12 cellular contexts compared by ENCODE assay signal in genomic region chr20:53753880-53754459, GRCh38.
DNase-seq lines count a peak whose midpoint lies in the region; ATAC-seq, FAIRE-seq and TF ChIP-seq lines count a peak whose summit lies in the region.
"Had no signal": no experiment of that assay in that cellular context is flagged by ENCODE, and none has a peak within 500 bp of the region (broad histone marks: within the 10 kb centered on the region; RNA-seq: fewer than 3 reads in every experiment).

No MANE protein-coding gene starts in this region.

- H3K27ac Mint-ChIP-seq in activated CD4-positive, alpha-beta memory T cell treated with anti-CD3 and anti-CD28 coated beads for 36 hours, result peak overlapping the region; percentile 72

- H3K79me2 ChIP-seq in HCT116 (ENCODE audit: insufficient read depth, low read length) (no peaks in the 10 kb centered on the region), mesendoderm (ENCODE audit: control insufficient read depth, insufficient read depth, low read length) (no peaks in the 10 kb centered on the region)

- H3K4me3 ChIP-seq in A549 (no peak overlapping the region), HCT116 (replicated peaks in 1 of 2; ENCODE audit: low read depth in 1 of 2, low read length in 2 of 2) (peak overlapping the region in 1 of 2 experiments; percentile 55; a peak in 2 of 4 replicates), mesendoderm (ENCODE audit: low read length) (no peak overlapping the region)

- TF ChIP-seq RAD21 in A549 (conservative IDR thresholded peaks at IDR 0.05 in 1 of 2, IDR thresholded peaks at IDR 0.05 in 1 of 2), result no peak
- TF ChIP-seq RAD21 in HCT116 (IDR thresholded peaks at IDR 0.05; ENCODE audit: low read depth), result no peak

- no peak overlapping the region for H4K8ac ChIP-seq in mesendoderm (ENCODE audit: low read depth, low read length)

- DNase-seq in A549 (ENCODE audit: low read depth in 1 of 2, low spot score in 1 of 2), result no peak
- no peak for DNase-seq in HCT116 (ENCODE audit: low read depth, low spot score)
- no peak for DNase-seq in activated CD4-positive, alpha-beta memory T cell treated with anti-CD3 and anti-CD28 coated beads for 36 hours
- DNase-seq in mesendoderm, result no peak
- no peak for DNase-seq in retina
- DNase-seq: NCI-H774 had no signal

- peak overlapping the region; percentile 96 for H2AFZ ChIP-seq in HCT116 (ENCODE audit: low read depth, low read length, poor library complexity, severe bottlenecking)

- TF ChIP-seq POLR2A in A549 (IDR thresholded peaks at IDR 0.05; ENCODE audit: low read length) (no peak), HCT116 (IDR thresholded peaks at IDR 0.05; ENCODE audit: borderline replicate concordance, extremely low read depth, insufficient read depth, insufficient read length) (no peak)

- H4K20me1 ChIP-seq in HCT116 (ENCODE audit: insufficient read depth), result no peaks in the 10 kb centered on the region

- no peaks in the 10 kb centered on the region for H3K9me3 ChIP-seq in A549
- no peaks in the 10 kb centered on the region for H3K9me3 ChIP-seq in HCT116 (ENCODE audit: control insufficient read depth in 1 of 2, insufficient read depth in 1 of 2, low read depth in 1 of 2, low read length in 2 of 2)
- H3K9me3 ChIP-seq: adrenal gland had no signal

- no peak for TF ChIP-seq EP300 in A549 (IDR thresholded peaks at IDR 0.05)

- H3K4me1 Mint-ChIP-seq in activated CD4-positive, alpha-beta memory T cell treated with anti-CD3 and anti-CD28 coated beads for 36 hours (ENCODE audit: low read depth), result peaks cover 60% of the 10 kb centered on the region

- no peak for FAIRE-seq in A549 (lab: Jason Lieb, UNC)
- FAIRE-seq: endometrium had no signal

- CTCF ChIA-PET in A549 (lab: Yijun Ruan, JAX), result interaction anchor here (1.0 to 2.5 kb wide), 7 partner anchors 10 to 186 kb away, joined by 3 to 11 read pairs (median 4); no protein-coding TSS in a partner anchor
- CTCF ChIA-PET in HCT116 (lab: Charles Lee), result interaction anchor here (1.0 kb wide), 1 partner anchor 186 kb away, joined by 3 read pairs; no protein-coding TSS in a partner anchor
- CTCF ChIA-PET in activated CD4-positive, alpha-beta memory T cell treated with anti-CD3 and anti-CD28 coated beads for 36 hours (lab: Charles Lee), result interaction anchor here (1.0 to 1.6 kb wide), 4 partner anchors 18 to 186 kb away, joined by 3 to 5 read pairs (median 4); no protein-coding TSS in a partner anchor

- H3K23ac ChIP-seq in mesendoderm (ENCODE audit: low read length), result no peak overlapping the region

- H3K56ac ChIP-seq in mesendoderm (ENCODE audit: low read length), result no peak overlapping the region

- POLR2A ChIA-PET in A549 (lab: Yijun Ruan, JAX) (interaction anchor here (0.9 to 3.2 kb wide), 19 partner anchors 10 to 186 kb away, joined by 3 to 34 read pairs (median 5); partner anchors contain the start of gene ZNF217), HCT116 (lab: Charles Lee) (interaction anchor here (0.7 to 3.8 kb wide), 6 partner anchors 27 to 186 kb away, joined by 3 to 28 read pairs (median 4); no protein-coding TSS in a partner anchor)
- POLR2A ChIA-PET in activated CD4-positive, alpha-beta memory T cell treated with anti-CD3 and anti-CD28 coated beads for 36 hours (lab: Charles Lee), result interaction anchor here (0.8 to 1.2 kb wide), 2 partner anchors 171 to 1364 kb away, joined by 3 to 4 read pairs; no protein-coding TSS in a partner anchor

- peak overlapping the region; percentile 86 for H3K27ac ChIP-seq in A549
- H3K27ac ChIP-seq in HCT116 (ENCODE audit: low read depth, low read length), result peak overlapping the region; percentile 81; the same call in 1 of the 2 replicates
- H3K27ac ChIP-seq in mesendoderm (ENCODE audit: low read depth, low read length), result peak overlapping the region; percentile 11
- H3K27ac ChIP-seq: adrenal gland, C4-2B had no signal

- RAD21 ChIA-PET in HCT116 (lab: Charles Lee; ENCODE audit: low non-redundant PET in 1 of 2, low total read pairs in 2 of 2, uncharacterized antibody in 2 of 2, unreplicated experiment in 2 of 2), result interaction anchor here in 1 of 2 experiments (0.7 kb wide), 1 partner anchor 133 kb away, joined by 3 read pairs; no protein-coding TSS in a partner anchor

- H3K4me2 ChIP-seq in A549, result peak overlapping the region; percentile 91
- H3K4me2 ChIP-seq in HCT116 (ENCODE audit: low read length), result peak overlapping the region; percentile 93
- H3K4me2 ChIP-seq in mesendoderm (ENCODE audit: low read length), result no peak overlapping the region

- no peaks in the 10 kb centered on the region for H3K27me3 ChIP-seq in HCT116 (ENCODE audit: insufficient read depth, low read length)
- H3K27me3 ChIP-seq in mesendoderm (ENCODE audit: insufficient read depth, low read length, poor library complexity), result no peaks in the 10 kb centered on the region
- H3K27me3 ChIP-seq: adrenal gland had no signal

- H2BK120ac ChIP-seq in mesendoderm (ENCODE audit: low read depth, low read length), result no peak overlapping the region

- H3K4me1 ChIP-seq in A549 (peaks cover 50% of the 10 kb centered on the region), HCT116 (ENCODE audit: control insufficient read depth in 1 of 2, insufficient read depth in 2 of 2, low read length in 2 of 2) (peaks cover 33 to 53% of the 10 kb centered on the region in 2 experiments), mesendoderm (ENCODE audit: control insufficient read depth, low read depth, low read length) (peaks cover 2% of the 10 kb centered on the region)

- peak overlapping the region; percentile 5 for H3K4me3 Mint-ChIP-seq in activated CD4-positive, alpha-beta memory T cell treated with anti-CD3 and anti-CD28 coated beads for 36 hours

- H2BK15ac ChIP-seq in mesendoderm (replicated peaks; ENCODE audit: low read depth), result no peak overlapping the region

- no TSS peak for BruUV-seq in HCT116 (replicated peaks; lab: Mats Ljungman, UMichigan)

- H3K9me3 Mint-ChIP-seq in activated CD4-positive, alpha-beta memory T cell treated with anti-CD3 and anti-CD28 coated beads for 36 hours, result no peaks in the 10 kb centered on the region

- intact Hi-C loops in HCT116 (cut with micrococcal nuclease), result no loop called here
- intact Hi-C loops in activated CD4-positive, alpha-beta memory T cell treated with anti-CD3 and anti-CD28 coated beads for 36 hours (cut with micrococcal nuclease), result loop anchor here (2.0 to 5.0 kb wide), 2 partner anchors 163 to 175 kb away; no protein-coding TSS in a partner anchor

- H3K36me3 Mint-ChIP-seq in activated CD4-positive, alpha-beta memory T cell treated with anti-CD3 and anti-CD28 coated beads for 36 hours, result no peaks in the 10 kb centered on the region

- 44% methylated on average over 2 of the region's 2 CpGs for WGBS in A549 (ENCODE audit: missing lambda C conversion rate)
- no CpG with 5 or more reads among the region's 2 CpGs for WGBS in mesendoderm (ENCODE audit: extremely low coverage, insufficient coverage, low lambda C conversion rate)

- H3K36me3 ChIP-seq in HCT116 (ENCODE audit: control insufficient read depth in 1 of 2, insufficient read depth in 2 of 2, low read length in 2 of 2) (no peaks in the 10 kb centered on the region), mesendoderm (ENCODE audit: control insufficient read depth, insufficient read depth, low read length) (no peaks in the 10 kb centered on the region)
- H3K36me3 ChIP-seq: adrenal gland had no signal

- peak overlapping the region; percentile 96 for H3K18ac ChIP-seq in mesendoderm (ENCODE audit: low read length)

- no peaks in the 10 kb centered on the region for H3K27me3 Mint-ChIP-seq in activated CD4-positive, alpha-beta memory T cell treated with anti-CD3 and anti-CD28 coated beads for 36 hours

- H3K9ac ChIP-seq in HCT116 (ENCODE audit: low read length), result peak overlapping the region; percentile 70
- H3K9ac ChIP-seq in mesendoderm (ENCODE audit: low read length), result no peak overlapping the region

- H3K79me1 ChIP-seq in mesendoderm (ENCODE audit: low read length), result no peaks in the 10 kb centered on the region

- no peak overlapping the region for H2AK5ac ChIP-seq in mesendoderm (ENCODE audit: low read length)

- ATAC-seq in A549 (no peak), HCT116 (no peak), GM21737 (IDR thresholded peaks at IDR 0.05; ENCODE audit: unreplicated experiment) (no peak), HG02763 (IDR thresholded peaks at IDR 0.05; ENCODE audit: unreplicated experiment) (no peak), GM19324 (IDR thresholded peaks at IDR 0.05; ENCODE audit: low FRiP score, unreplicated experiment) (no peak)

- no peak overlapping the region for H3K4ac ChIP-seq in mesendoderm (ENCODE audit: low read depth, low read length)

- no peak overlapping the region for H2BK5ac ChIP-seq in mesendoderm (ENCODE audit: low read length)

- no peak overlapping the region for H4K5ac ChIP-seq in mesendoderm (ENCODE audit: low read length)

- TF ChIP-seq CTCF in A549 (IDR thresholded peaks at IDR 0.05) (no peak), HCT116 (IDR thresholded peaks at IDR 0.05 in 2 of 3, conservative IDR thresholded peaks at IDR 0.05 in 1 of 3; ENCODE audit: borderline replicate concordance in 1 of 3, insufficient read depth in 1 of 3, low read depth in 2 of 3, low read length in 2 of 3) (no peak)

- no peaks in the 10 kb centered on the region for H3K9me2 ChIP-seq in HCT116 (ENCODE audit: insufficient read depth)

TF ChIP-seq in A549, 52 proteins besides CTCF, POLR2A, EP300 and RAD21 (continues in another document):
- TF ChIP-seq CBX8 (IDR thresholded peaks at IDR 0.05) (no peak), ZFP36 (IDR thresholded peaks at IDR 0.05; ENCODE audit: borderline replicate concordance, partially characterized antibody) (no peak), CHD2 (IDR thresholded peaks at IDR 0.05; ENCODE audit: low read length, partially characterized antibody) (no peak), TP53 (CRISPR knock-in tag; IDR thresholded peaks at IDR 0.05) (no peak), HOXB5 (CRISPR knock-in tag; IDR thresholded peaks at IDR 0.05) (no peak)

TF ChIP-seq in HCT116, 20 proteins besides CTCF, POLR2A, EP300 and RAD21 (continues in another document):
- TF ChIP-seq CEBPB (IDR thresholded peaks at IDR 0.05; ENCODE audit: low read depth) (no peak), ATF3 (IDR thresholded peaks at IDR 0.05) (no peak)

Comparison
In these comparisons a context has a peak if more than half of its experiments do, and no peak if none do; other contexts are left out.
1. H3K27ac ChIP-seq: peak in every context shown above with its lines; median percentile 86 in A549; 81 in HCT116; 11 in mesendoderm.